In the genomic region with DNA sequence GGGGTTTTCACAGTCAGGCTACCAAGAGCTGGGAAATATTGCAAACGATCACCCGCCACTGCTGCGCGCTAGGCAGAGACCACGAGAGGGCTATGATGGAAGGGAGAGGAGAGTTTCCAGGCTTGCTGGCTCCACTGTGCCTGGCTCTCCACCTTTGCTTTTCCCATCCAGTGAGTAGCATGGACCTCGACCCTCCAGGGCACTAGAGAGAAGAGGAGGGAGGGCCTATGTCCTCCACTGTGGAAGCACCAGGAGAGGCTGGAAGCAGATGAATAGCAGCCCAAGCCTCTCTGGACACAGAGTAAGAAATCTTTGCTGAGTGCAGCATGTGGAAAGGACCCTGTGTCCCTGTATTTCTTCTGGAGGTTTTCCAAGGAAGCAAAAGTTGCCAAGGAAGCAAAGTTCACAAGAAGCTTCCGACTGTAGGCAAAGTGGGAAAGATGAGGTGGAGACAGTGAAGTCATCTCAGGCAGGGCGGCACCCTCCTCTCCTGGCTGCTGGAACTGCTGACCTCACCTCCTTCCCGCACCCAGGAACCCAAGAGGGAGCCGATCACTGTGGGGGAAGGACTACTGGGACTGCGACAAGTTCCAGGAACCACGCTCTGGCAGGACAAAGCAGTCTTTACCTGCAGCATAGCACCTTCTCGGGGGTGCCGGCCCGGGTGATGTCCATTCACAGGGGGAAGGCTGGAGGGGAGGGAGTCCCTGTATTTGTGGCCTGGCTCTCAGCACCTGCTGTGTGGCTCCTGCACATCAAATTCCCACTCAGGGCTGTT, we compare ENCODE assay signal across 9 cellular contexts.
DNase-seq lines count a peak whose midpoint lies in the region; ATAC-seq and TF ChIP-seq lines count a peak whose summit lies in the region.
"Had no signal": no experiment of that assay in that cellular context is flagged by ENCODE, and none has a peak within 500 bp of the region (broad histone marks: within the 10 kb centered on the region; RNA-seq: fewer than 3 reads in every experiment).

No MANE protein-coding gene starts in this region.

- H3K4me1 ChIP-seq in smooth muscle cell (ENCODE audit: low read depth) (no peaks in the 10 kb centered on the region), mesendoderm (ENCODE audit: control insufficient read depth, low read depth, low read length) (no peaks in the 10 kb centered on the region)

- H3K36me3 ChIP-seq in smooth muscle cell (ENCODE audit: low read depth) = no peaks in the 10 kb centered on the region
- no peaks in the 10 kb centered on the region for H3K36me3 ChIP-seq in mesendoderm (ENCODE audit: control insufficient read depth, insufficient read depth, low read length)

- H3K4me2 ChIP-seq in smooth muscle cell (peak overlapping the region; percentile 31), mesendoderm (ENCODE audit: low read length) (no peak overlapping the region)

- ATAC-seq in left colon (peak; percentile 90), GM18520 (IDR thresholded peaks at IDR 0.05; ENCODE audit: unreplicated experiment) (no peak)

- H2BK120ac ChIP-seq in mesendoderm (ENCODE audit: low read depth, low read length) = no peak overlapping the region

- H2AFZ ChIP-seq in smooth muscle cell (ENCODE audit: low read depth) = no peak overlapping the region

- no peaks in the 10 kb centered on the region for H3K79me1 ChIP-seq in mesendoderm (ENCODE audit: low read length)

- H2BK15ac ChIP-seq in mesendoderm (replicated peaks; ENCODE audit: low read depth) = no peak overlapping the region

- intact Hi-C loops in left colon (cut with DNase I, micrococcal nuclease) = no loop called here

- no peak overlapping the region for H2BK5ac ChIP-seq in mesendoderm (ENCODE audit: low read length)

- peak overlapping the region; percentile 26 for H3K9ac ChIP-seq in smooth muscle cell (ENCODE audit: low read depth)
- no peak overlapping the region for H3K9ac ChIP-seq in mesendoderm (ENCODE audit: low read length)

- no peaks in the 10 kb centered on the region for H3K9me3 ChIP-seq in smooth muscle cell (replicated peaks; ENCODE audit: low read depth)

- H2AK5ac ChIP-seq in mesendoderm (ENCODE audit: low read length) = no peak overlapping the region

- H4K20me1 ChIP-seq in smooth muscle cell (ENCODE audit: low read depth) = no peaks in the 10 kb centered on the region

- H3F3A ChIP-seq in smooth muscle cell (ENCODE audit: low read depth) = peaks cover 9% of the 10 kb centered on the region

- no peak overlapping the region for H3K4ac ChIP-seq in mesendoderm (ENCODE audit: low read depth, low read length)

- DNase-seq in LNCaP clone FGC (ENCODE audit: low read depth) (peak; percentile 77), choroid plexus epithelial cell (ENCODE audit: low read depth) (no peak), left colon (peak; percentile 75 to 83), smooth muscle cell (lab: John Stamatoyannopoulos, UW; ENCODE audit: unreplicated experiment) (no peak), AML-193 (lab: John Stamatoyannopoulos, UW) (no peak), mesendoderm (no peak)
- no peak for DNase-seq in activated naive CD4-positive, alpha-beta T cell (lab: John Stamatoyannopoulos, UW)
- DNase-seq: DMS153 had no signal

- no peaks in the 10 kb centered on the region for H3K79me2 ChIP-seq in smooth muscle cell (ENCODE audit: low read depth)
- H3K79me2 ChIP-seq in mesendoderm (ENCODE audit: control insufficient read depth, insufficient read depth, low read length) = no peaks in the 10 kb centered on the region

- H3K4me3 ChIP-seq in LNCaP clone FGC (ENCODE audit: low read depth, low read length) (no peak overlapping the region), choroid plexus epithelial cell (ENCODE audit: low read depth, low read length) (no peak overlapping the region), smooth muscle cell (no peak overlapping the region), mesendoderm (ENCODE audit: low read length) (no peak overlapping the region)

- H3K56ac ChIP-seq in mesendoderm (ENCODE audit: low read length) = no peak overlapping the region

- no peak overlapping the region for H4K8ac ChIP-seq in mesendoderm (ENCODE audit: low read depth, low read length)

- H3K23ac ChIP-seq in mesendoderm (ENCODE audit: low read length) = no peak overlapping the region

- H3K27ac ChIP-seq in smooth muscle cell (ENCODE audit: low read depth) (peak overlapping the region; percentile 68), mesendoderm (ENCODE audit: low read depth, low read length) (no peak overlapping the region)

- no peak overlapping the region for H4K5ac ChIP-seq in mesendoderm (ENCODE audit: low read length)

- no peak for TF ChIP-seq CTCF in LNCaP clone FGC (IDR thresholded peaks at IDR 0.05; ENCODE audit: control insufficient read depth, extremely low read depth, insufficient read depth)
- peak; percentile 2 for TF ChIP-seq CTCF in choroid plexus epithelial cell (conservative IDR thresholded peaks at IDR 0.05; ENCODE audit: low read depth, low read length)
- no peak for TF ChIP-seq CTCF in smooth muscle cell (IDR thresholded peaks at IDR 0.05; ENCODE audit: borderline replicate concordance, insufficient read depth, poor library complexity, severe bottlenecking)

- H3K27me3 ChIP-seq in smooth muscle cell (ENCODE audit: low read depth) (no peaks in the 10 kb centered on the region), mesendoderm (ENCODE audit: insufficient read depth, low read length, poor library complexity) (no peaks in the 10 kb centered on the region)

- H3K18ac ChIP-seq in mesendoderm (ENCODE audit: low read length) = no peak overlapping the region

- WGBS in smooth muscle cell (ENCODE audit: low lambda C conversion rate) = 76% methylated on average over 15 of the region's 15 CpGs
- no CpG with 5 or more reads among the region's 15 CpGs for WGBS in mesendoderm (ENCODE audit: extremely low coverage, insufficient coverage, low lambda C conversion rate)

Comparison
In these comparisons a context has a peak if more than half of its experiments do, and no peak if none do; other contexts are left out.
1. DNase-seq: peak in LNCaP clone FGC (single experiment) and left colon (2 of 2); none in choroid plexus epithelial cell (single experiment), smooth muscle cell (single experiment), AML-193 (0 of 2), mesendoderm (single experiment) and activated naive CD4-positive, alpha-beta T cell (0 of 4).